24 cellular contexts compared by ENCODE assay signal in genomic region chr7:94998951-94999350, GRCh38.
"Had no signal": no experiment of that assay in that cellular context is flagged by ENCODE, and none has a peak within 500 bp of the region (broad histone marks: within the 10 kb centered on the region; RNA-seq: fewer than 3 reads in every experiment).

No MANE protein-coding gene starts in this region.

- H3K36me3 Mint-ChIP-seq: activated CD8-positive, alpha-beta memory T cell treated with anti-CD3 and anti-CD28 coated beads, Interleukin-2, amount 10 ng/mL, durations not matched to agents 7 days and 5 days; activated naive CD8-positive, alpha-beta T cell; naive thymus-derived CD4-positive, alpha-beta T cell; neural progenitor cell; stimulated activated effector memory CD8-positive, alpha-beta T cell treated with anti-CD3 and anti-CD28 coated beads, Interleukin-12 subunit alpha, Interleukin-12 subunit beta, amount 100 ng/mL, for 72 hours had no signal

- H3K4me1 Mint-ChIP-seq: activated CD4-positive, alpha-beta T cell treated with anti-CD3 and anti-CD28 coated beads for 36 hours; activated CD8-positive, alpha-beta memory T cell treated with anti-CD3 and anti-CD28 coated beads, Interleukin-2, amount 10 ng/mL, durations not matched to agents 7 days and 5 days; naive thymus-derived CD4-positive, alpha-beta T cell; stimulated activated effector memory CD8-positive, alpha-beta T cell treated with anti-CD3 and anti-CD28 coated beads, Interleukin-12 subunit alpha, Interleukin-12 subunit beta, amount 100 ng/mL, for 72 hours had no signal

- H3K9me3 Mint-ChIP-seq: activated T-cell treated with anti-CD3 and anti-CD28 coated beads, Interleukin-2, amount 50 U/mL, for 72 hours; effector memory CD8-positive, alpha-beta T cell; stimulated activated naive CD8-positive, alpha-beta T cell treated with anti-CD3 and anti-CD28 coated beads, Interleukin-15, Interleukin-2, amounts not matched to agents 100 ng/mL and 50 ng/mL, for 24 hours had no signal

- ATAC-seq: activated CD4-positive, alpha-beta T cell treated with anti-CD3 and anti-CD28 coated beads for 36 hours; activated CD8-positive, alpha-beta memory T cell treated with anti-CD3 and anti-CD28 coated beads, Interleukin-2, amount 10 ng/mL, durations not matched to agents 7 days and 5 days; activated CD8-positive, alpha-beta T cell treated with anti-CD3 and anti-CD28 coated beads, Interleukin-2, amount 10 ng/mL, durations not matched to agents 7 days and 5 days; activated T-cell treated with anti-CD3 and anti-CD28 coated beads, Interleukin-2, amount 50 U/mL, for 72 hours; effector memory CD8-positive, alpha-beta T cell; foreskin keratinocyte; heart right ventricle; naive thymus-derived CD4-positive, alpha-beta T cell; right lobe of liver; stimulated activated effector memory CD8-positive, alpha-beta T cell treated with anti-CD3 and anti-CD28 coated beads, Interleukin-12 subunit alpha, Interleukin-12 subunit beta, amount 100 ng/mL, for 72 hours had no signal

- H3K27ac Mint-ChIP-seq: activated CD4-positive, alpha-beta T cell treated with anti-CD3 and anti-CD28 coated beads for 36 hours; activated CD8-positive, alpha-beta memory T cell treated with anti-CD3 and anti-CD28 coated beads, Interleukin-2, amount 10 ng/mL, durations not matched to agents 7 days and 5 days; activated CD8-positive, alpha-beta T cell treated with anti-CD3 and anti-CD28 coated beads, Interleukin-2, amount 10 ng/mL, durations not matched to agents 7 days and 5 days; activated naive CD8-positive, alpha-beta T cell; activated T-cell treated with anti-CD3 and anti-CD28 coated beads, Interleukin-2, amount 50 U/mL, for 72 hours; effector memory CD8-positive, alpha-beta T cell; naive thymus-derived CD4-positive, alpha-beta T cell; neural progenitor cell; stimulated activated effector memory CD8-positive, alpha-beta T cell treated with anti-CD3 and anti-CD28 coated beads, Interleukin-12 subunit alpha, Interleukin-12 subunit beta, amount 100 ng/mL, for 72 hours; stimulated activated naive CD8-positive, alpha-beta T cell treated with anti-CD3 and anti-CD28 coated beads, Interleukin-15, Interleukin-2, amounts not matched to agents 100 ng/mL and 50 ng/mL, for 24 hours had no signal

- H3K27me3 Mint-ChIP-seq: activated CD4-positive, alpha-beta T cell treated with anti-CD3 and anti-CD28 coated beads for 36 hours; activated CD8-positive, alpha-beta memory T cell treated with anti-CD3 and anti-CD28 coated beads, Interleukin-2, amount 10 ng/mL, durations not matched to agents 7 days and 5 days; activated naive CD8-positive, alpha-beta T cell; effector memory CD8-positive, alpha-beta T cell; stimulated activated naive CD8-positive, alpha-beta T cell treated with anti-CD3 and anti-CD28 coated beads, Interleukin-15, Interleukin-2, amounts not matched to agents 100 ng/mL and 50 ng/mL, for 24 hours had no signal

- DNase-seq: activated CD4-positive, alpha-beta T cell treated with anti-CD3 and anti-CD28 coated beads for 36 hours; activated CD4-positive, CD25-positive, alpha-beta regulatory T cell; activated CD8-positive, alpha-beta memory T cell treated with anti-CD3 and anti-CD28 coated beads, Interleukin-2, amount 10 ng/mL, durations not matched to agents 7 days and 5 days; activated CD8-positive, alpha-beta T cell treated with anti-CD3 and anti-CD28 coated beads, Interleukin-2, amount 10 ng/mL, durations not matched to agents 7 days and 5 days; activated naive CD4-positive, alpha-beta T cell; activated T-cell treated with anti-CD3 and anti-CD28 coated beads, Interleukin-2, amount 50 U/mL, for 72 hours; anterior cingulate cortex; cerebellar nuclear complex; cortex of kidney; effector memory CD8-positive, alpha-beta T cell; foreskin keratinocyte; heart right ventricle; kidney glomerular epithelial cell; left ventricle myocardium inferior; naive thymus-derived CD4-positive, alpha-beta T cell; occipital lobe; posterior cingulate gyrus; right lobe of liver; stimulated activated CD4-positive, alpha-beta T cell treated with anti-CD3 and anti-CD28 coated beads, Interleukin-4, amount 100 ng/mL, for 24 hours; substantia nigra had no signal

- H3K4me3 Mint-ChIP-seq: activated CD4-positive, alpha-beta T cell treated with anti-CD3 and anti-CD28 coated beads for 36 hours; activated CD8-positive, alpha-beta memory T cell treated with anti-CD3 and anti-CD28 coated beads, Interleukin-2, amount 10 ng/mL, durations not matched to agents 7 days and 5 days; activated CD8-positive, alpha-beta T cell treated with anti-CD3 and anti-CD28 coated beads, Interleukin-2, amount 10 ng/mL, durations not matched to agents 7 days and 5 days; activated naive CD8-positive, alpha-beta T cell; activated T-cell treated with anti-CD3 and anti-CD28 coated beads, Interleukin-2, amount 50 U/mL, for 72 hours; effector memory CD8-positive, alpha-beta T cell; naive thymus-derived CD4-positive, alpha-beta T cell; neural progenitor cell; stimulated activated effector memory CD8-positive, alpha-beta T cell treated with anti-CD3 and anti-CD28 coated beads, Interleukin-12 subunit alpha, Interleukin-12 subunit beta, amount 100 ng/mL, for 72 hours; stimulated activated naive CD8-positive, alpha-beta T cell treated with anti-CD3 and anti-CD28 coated beads, Interleukin-15, Interleukin-2, amounts not matched to agents 100 ng/mL and 50 ng/mL, for 24 hours had no signal
